10 cellular contexts compared by ENCODE assay signal in the genomic region with DNA sequence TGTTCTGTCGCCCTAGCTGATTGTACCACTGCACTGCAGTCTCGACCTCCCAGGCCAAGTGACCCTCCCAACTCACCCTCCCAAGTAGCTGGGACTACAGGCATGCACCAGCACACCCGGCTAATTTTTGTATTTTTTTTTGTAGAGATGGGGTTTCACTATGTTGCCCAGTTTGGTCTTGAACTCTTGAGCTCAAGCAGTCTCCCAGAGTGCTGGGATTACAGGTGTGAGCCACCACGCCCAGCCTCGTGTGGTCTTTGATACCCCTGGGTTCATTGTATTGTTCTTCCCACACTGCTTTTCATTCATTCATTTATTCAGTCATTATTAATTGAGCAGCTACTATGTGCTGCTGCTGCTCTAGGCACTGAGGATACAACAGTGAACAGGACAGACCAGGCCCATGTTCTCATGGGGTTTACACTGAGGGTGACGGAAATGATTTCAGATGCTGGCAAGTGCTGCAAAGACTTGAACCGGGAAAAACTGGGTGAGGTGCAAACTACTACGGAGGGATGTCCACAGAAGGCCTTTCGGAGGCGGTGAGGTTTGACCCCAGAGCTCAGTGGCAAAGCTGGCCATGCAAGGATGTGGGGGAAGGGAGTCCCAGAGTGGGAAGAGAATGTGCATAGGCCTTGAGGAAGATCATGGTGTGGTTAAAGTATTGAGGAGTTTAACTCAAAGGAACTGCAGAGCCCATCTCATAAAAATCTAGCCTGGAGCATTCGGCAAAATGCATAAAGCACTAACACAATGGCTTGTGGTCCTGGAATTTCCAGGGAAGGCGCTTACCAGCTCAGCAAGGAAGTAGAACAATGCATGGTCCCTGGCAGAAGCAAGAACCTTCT. TPM values are rescaled to one million over a fixed set of nuclear protein-coding genes. Genes with fewer than 3 reads are reported as not detected.
A peak's percentile ranks its signal among the peaks of the same experiment; 100 is the strongest.
DNase-seq lines count a peak whose midpoint lies in the region; ATAC-seq, FAIRE-seq and TF ChIP-seq lines count a peak whose summit lies in the region.
"Had no signal": no experiment of that assay in that cellular context is flagged by ENCODE, and none has a peak within 500 bp of the region (broad histone marks: within the 10 kb centered on the region; RNA-seq: fewer than 3 reads in every experiment).

No MANE protein-coding gene starts in this region.

- no peak for TF ChIP-seq EP300 in HepG2 (IDR thresholded peaks at IDR 0.05; ENCODE audit: low read depth in 2 of 2, low read length in 2 of 2)
- TF ChIP-seq EP300 in HepG2 (CRISPR knock-in tag; IDR thresholded peaks at IDR 0.05; ENCODE audit: borderline replicate concordance): no peak

- POLR2A ChIA-PET in HepG2 (lab: Yijun Ruan, JAX): interaction anchor here (1.6 kb wide), 1 partner anchor 9 kb away, joined by 3 read pairs; no protein-coding TSS in a partner anchor

- H3K4me1 Mint-ChIP-seq in activated T-helper 2 cell treated with anti-CD3 and anti-CD28 coated beads, Interferon-gamma antibody, Interleukin-2, Interleukin-4, amounts not matched to agents 10 μg/mL and 5 μg/mL and 100 μg/mL, durations not matched to agents 14 hours and 24 hours and 36 hours (ENCODE audit: low read depth): peaks cover 70% of the 10 kb centered on the region
- peaks cover 40% of the 10 kb centered on the region for H3K4me1 Mint-ChIP-seq in memory B cell
- H3K4me1 Mint-ChIP-seq in HFFc6 (ENCODE audit: low read depth): peaks cover 49% of the 10 kb centered on the region

- CTCF ChIA-PET in HepG2 (lab: Yijun Ruan, JAX; ENCODE audit: low intra/inter-chr PET ratio, low total read pairs): no interaction called here

- WGBS in HepG2 (ENCODE audit: low lambda C conversion rate): 95% methylated on average over 12 of the region's 12 CpGs
- WGBS in right lobe of liver (ENCODE audit: insufficient coverage, low coverage, low lambda C conversion rate, missing lambda C conversion rate): 61% methylated on average over 7 of the region's 12 CpGs

- H3K27ac Mint-ChIP-seq in activated T-helper 2 cell treated with anti-CD3 and anti-CD28 coated beads, Interferon-gamma antibody, Interleukin-2, Interleukin-4, amounts not matched to agents 10 μg/mL and 5 μg/mL and 100 μg/mL, durations not matched to agents 14 hours and 24 hours and 36 hours: peak overlapping the region; percentile 98
- H3K27ac Mint-ChIP-seq in memory B cell (peak overlapping the region; percentile 96), HFFc6 (no peak overlapping the region)

- TF ChIP-seq CTCF in HepG2 (CRISPR knock-in tag; IDR thresholded peaks at IDR 0.05) (no peak), right lobe of liver (IDR thresholded peaks at IDR 0.05) (no peak), HFFc6 (IDR thresholded peaks at IDR 0.05) (no peak)

- no peak for TF ChIP-seq RAD21 in HepG2 (CRISPR knock-in tag; IDR thresholded peaks at IDR 0.05)

- no peak overlapping the region for H3K9ac ChIP-seq in HepG2 (ENCODE audit: insufficient read depth, low read depth, low read length)

- no peak for ATAC-seq in HepG2
- ATAC-seq in right lobe of liver: no peak
- ATAC-seq in memory B cell (ENCODE audit: low read depth): no peak
- no peak for ATAC-seq in HG03378 (IDR thresholded peaks at IDR 0.05; ENCODE audit: unreplicated experiment)

- no peaks in the 10 kb centered on the region for H3K27me3 Mint-ChIP-seq in activated T-helper 2 cell treated with anti-CD3 and anti-CD28 coated beads, Interferon-gamma antibody, Interleukin-2, Interleukin-4, amounts not matched to agents 10 μg/mL and 5 μg/mL and 100 μg/mL, durations not matched to agents 14 hours and 24 hours and 36 hours (ENCODE audit: low read depth)
- H3K27me3 Mint-ChIP-seq in memory B cell (no peaks in the 10 kb centered on the region), HFFc6 (ENCODE audit: insufficient read depth) (no peaks in the 10 kb centered on the region)

- TF ChIP-seq POLR2A in HepG2 (IDR thresholded peaks at IDR 0.05; ENCODE audit: insufficient read depth in 1 of 2, low read depth in 2 of 2, low read length in 2 of 2) (no peak), right lobe of liver (IDR thresholded peaks at IDR 0.05) (no peak)

- no TSS peak for BruUV-seq in HepG2 (replicated peaks; lab: Mats Ljungman, UMichigan)

- H3K36me3 Mint-ChIP-seq in activated T-helper 2 cell treated with anti-CD3 and anti-CD28 coated beads, Interferon-gamma antibody, Interleukin-2, Interleukin-4, amounts not matched to agents 10 μg/mL and 5 μg/mL and 100 μg/mL, durations not matched to agents 14 hours and 24 hours and 36 hours (ENCODE audit: low read depth): peaks cover 72% of the 10 kb centered on the region
- H3K36me3 Mint-ChIP-seq in memory B cell: peaks cover 16% of the 10 kb centered on the region
- H3K36me3 Mint-ChIP-seq in HFFc6 (ENCODE audit: low read depth): peaks cover 34% of the 10 kb centered on the region

- H3K4me2 ChIP-seq in HepG2 (ENCODE audit: low read depth, low read length): no peak overlapping the region

- FAIRE-seq in HepG2 (lab: Jason Lieb, UNC): no peak

- peaks cover 29% of the 10 kb centered on the region for H4K20me1 ChIP-seq in HepG2 (ENCODE audit: insufficient read depth, low read length)

- H3K9me3 ChIP-seq in HepG2 (ENCODE audit: low read length): peaks cover 7% of the 10 kb centered on the region; the same call in 1 of the 2 replicates
- no peaks in the 10 kb centered on the region for H3K9me3 ChIP-seq in right lobe of liver

- H3K79me2 ChIP-seq in HepG2 (ENCODE audit: insufficient read depth, low read length): peaks cover 89% of the 10 kb centered on the region

- peak overlapping the region; percentile 73 for H3K4me3 Mint-ChIP-seq in activated T-helper 2 cell treated with anti-CD3 and anti-CD28 coated beads, Interferon-gamma antibody, Interleukin-2, Interleukin-4, amounts not matched to agents 10 μg/mL and 5 μg/mL and 100 μg/mL, durations not matched to agents 14 hours and 24 hours and 36 hours (ENCODE audit: low read depth)
- H3K4me3 Mint-ChIP-seq in memory B cell: peak overlapping the region; percentile 13
- no peak overlapping the region for H3K4me3 Mint-ChIP-seq in HFFc6

- H3K27me3 ChIP-seq in HepG2 (ENCODE audit: control insufficient read depth in 1 of 2, insufficient read depth in 2 of 2, low read length in 2 of 2) (no peaks in the 10 kb centered on the region), right lobe of liver (no peaks in the 10 kb centered on the region)

- H2AFZ ChIP-seq in HepG2 (ENCODE audit: low read length): no peak overlapping the region

- H3K27ac ChIP-seq in HepG2 (ENCODE audit: extremely low read length, insufficient read depth, low read length) (no peak overlapping the region), right lobe of liver (no peak overlapping the region)

- no peak overlapping the region for H3K4me3 ChIP-seq in HepG2 (replicated peaks in 1 of 3; ENCODE audit: insufficient read depth in 1 of 3, low read depth in 2 of 3, low read length in 3 of 3)
- no peak overlapping the region for H3K4me3 ChIP-seq in right lobe of liver

- H3K4me1 ChIP-seq in HepG2 (ENCODE audit: insufficient read depth, low read length) (peaks cover 35% of the 10 kb centered on the region), right lobe of liver (no peaks in the 10 kb centered on the region)

- H3K36me3 ChIP-seq in HepG2 (replicated peaks in 1 of 2; ENCODE audit: control insufficient read depth in 1 of 2, insufficient read depth in 2 of 2, low read length in 2 of 2) (peaks cover 1 to 8% of the 10 kb centered on the region in 2 experiments; a peak in 4 of 5 replicates), right lobe of liver (no peaks in the 10 kb centered on the region)

- no peak for DNase-seq in HepG2 (ENCODE audit: low spot score)
- DNase-seq in right lobe of liver: no peak
- DNase-seq in activated T-helper 2 cell treated with anti-CD3 and anti-CD28 coated beads, Interferon-gamma antibody, Interleukin-2, Interleukin-4, amounts not matched to agents 10 μg/mL and 5 μg/mL and 100 μg/mL, durations not matched to agents 14 hours and 24 hours and 36 hours (ENCODE audit: low spot score): no peak
- no peak for DNase-seq in memory B cell (ENCODE audit: low spot score in 2 of 2)
- no peak for DNase-seq in SKM-1 (lab: John Stamatoyannopoulos, UW; ENCODE audit: unreplicated experiment)
- DNase-seq in GM03348 (ENCODE audit: low spot score): no peak
- no peak for DNase-seq in HFFc6
- DNase-seq: NCI-H1105 treated with DMSO at 0.1 percent for 48 hours, occipital lobe had no signal

- in situ Hi-C loops in HepG2 (cut with HindIII; ENCODE audit: extremely low pct_ligation_motif_present, low pct_unique_long_range_greater_than_20kb): no loop called here

- intact Hi-C loops in HepG2 (cut with micrococcal nuclease; ENCODE audit: unreplicated experiment): no loop called here
- intact Hi-C loops in right lobe of liver (cut with DNase I): no loop called here
- intact Hi-C loops in activated T-helper 2 cell treated with anti-CD3 and anti-CD28 coated beads, Interferon-gamma antibody, Interleukin-2, Interleukin-4, amounts not matched to agents 10 μg/mL and 5 μg/mL and 100 μg/mL, durations not matched to agents 14 hours and 24 hours and 36 hours (cut with micrococcal nuclease): loop anchor here (2.0 kb wide), 2 partner anchors 38 to 72 kb away; a partner anchor contains a TSS

- H3K9me3 Mint-ChIP-seq in activated T-helper 2 cell treated with anti-CD3 and anti-CD28 coated beads, Interferon-gamma antibody, Interleukin-2, Interleukin-4, amounts not matched to agents 10 μg/mL and 5 μg/mL and 100 μg/mL, durations not matched to agents 14 hours and 24 hours and 36 hours: peaks cover 28% of the 10 kb centered on the region
- H3K9me3 Mint-ChIP-seq in memory B cell: peaks cover 11% of the 10 kb centered on the region
- peaks cover 11% of the 10 kb centered on the region; the same call in 1 of the 2 replicates for H3K9me3 Mint-ChIP-seq in HFFc6

RNA-seq across cellular contexts. Expression of a gene that starts 10.9 kb away (rescaled TPM):
- total RNA-seq in HepG2 (2016; rRNA removed; fragmentation: Illumina TruSeq; extraction: Trizol): 10.2 and 13.0 TPM in 2 replicates
- total RNA-seq in HepG2 (2016; cell fraction: cytosol; rRNA removed; fragmentation: Illumina TruSeq; extraction: Trizol; ENCODE audit: low read depth): 6.2 and 6.4 TPM in 2 replicates
- total RNA-seq in HepG2 (2016; cell fraction: insoluble cytoplasmic fraction; rRNA removed; fragmentation: Illumina TruSeq; extraction: Trizol): 8.4 and 12.8 TPM in 2 replicates
- total RNA-seq in HepG2 (2016; cell fraction: membrane; rRNA removed; fragmentation: Illumina TruSeq; extraction: Trizol): 7.7 and 8.5 TPM in 2 replicates
- 23.8 and 28.6 TPM in 2 replicates for total RNA-seq in HepG2 (2016; cell fraction: nucleus; rRNA removed; fragmentation: Illumina TruSeq; extraction: Trizol)
- 30.6 and 38.1 TPM in 2 replicates for polyA plus RNA-seq in HepG2 (2011; rRNA removed)
- polyA plus RNA-seq in HepG2 (2011; cell fraction: cytosol; rRNA removed): 14.1 and 14.7 TPM in 2 replicates
- 110 and 133 TPM in 2 replicates for polyA plus RNA-seq in HepG2 (2011; cell fraction: nucleus; rRNA removed)
- polyA plus RNA-seq in HepG2 (2012): 23.1 and 36.8 TPM in 2 replicates
- 1.3 TPM in 2 replicates for polyA plus RNA-seq in HepG2 (2016; cell fraction: cytosol; fragmentation: Illumina TruSeq; extraction: Trizol; ENCODE audit: low read depth)
- 6.5 and 9.3 TPM in 2 replicates for polyA plus RNA-seq in HepG2 (2016; cell fraction: insoluble cytoplasmic fraction; fragmentation: Illumina TruSeq; extraction: Trizol; ENCODE audit: low read depth)
- 2.5 and 3.5 TPM in 2 replicates for polyA plus RNA-seq in HepG2 (2016; cell fraction: membrane; fragmentation: Illumina TruSeq; extraction: Trizol; ENCODE audit: low read depth)
- 47.8 and 49.6 TPM in 2 replicates for polyA plus RNA-seq in HepG2 (2016; cell fraction: nucleus; fragmentation: Illumina TruSeq; extraction: Trizol; ENCODE audit: insufficient read depth, low read depth)
- 87.8 and 152 TPM in 2 replicates for polyA minus RNA-seq in HepG2 (2011; rRNA and poly(A)+ RNA removed; ENCODE audit: low replicate concordance)
- 36.7 and 46.7 TPM in 2 replicates for polyA minus RNA-seq in HepG2 (2011; cell fraction: cytosol; rRNA and poly(A)+ RNA removed)
- polyA minus RNA-seq in HepG2 (2011; cell fraction: nucleus; rRNA and poly(A)+ RNA removed): 61.3 and 64.6 TPM in 2 replicates
- total RNA-seq in right lobe of liver: 1 to 10 TPM; 1.9 to 6.7 (median 4.1) TPM
- total RNA-seq in activated T-helper 2 cell treated with anti-CD3 and anti-CD28 coated beads, Interferon-gamma antibody, Interleukin-2, Interleukin-4, amounts not matched to agents 10 μg/mL and 5 μg/mL and 100 μg/mL, durations not matched to agents 14 hours and 24 hours and 36 hours: 95.7 and 99.4 TPM in 2 replicates
- total RNA-seq in HFFc6 (2021; fragmentation: NEBNext Ultra II Directional; extraction: Animal tissue kit (Norgen Biotek cat#: 25700)): 10 to 100 TPM; 49.3 to 63.6 (median 57.1) TPM
